In genomic region chr1:28771921-28772320, GRCh38 we compare ENCODE assay signal across 13 cellular contexts. TPM values are rescaled to one million over a fixed set of nuclear protein-coding genes. Genes with fewer than 3 reads are reported as not detected.
"Had no signal": no experiment of that assay in that cellular context is flagged by ENCODE, and none has a peak within 500 bp of the region (broad histone marks: within the 10 kb centered on the region; RNA-seq: fewer than 3 reads in every experiment).

No MANE protein-coding gene starts in this region.

RNA-seq across cellular contexts. Expression of gene OPRD1, which starts 40.0 kb away (rescaled TPM):
- total RNA-seq: left ventricle myocardium inferior; lower leg skin; lung microvascular endothelial cell; mucosa of gallbladder; naive thymus-derived CD8-positive, alpha-beta T cell; pulmonary artery endothelial cell; renal cortical epithelial cell; right atrium auricular region; right lobe of liver; subcutaneous adipose tissue; suprapubic skin; thoracic aorta; ureter had no signal
